Comparison of ENCODE assay signal across 7 cellular contexts in the genomic region with DNA sequence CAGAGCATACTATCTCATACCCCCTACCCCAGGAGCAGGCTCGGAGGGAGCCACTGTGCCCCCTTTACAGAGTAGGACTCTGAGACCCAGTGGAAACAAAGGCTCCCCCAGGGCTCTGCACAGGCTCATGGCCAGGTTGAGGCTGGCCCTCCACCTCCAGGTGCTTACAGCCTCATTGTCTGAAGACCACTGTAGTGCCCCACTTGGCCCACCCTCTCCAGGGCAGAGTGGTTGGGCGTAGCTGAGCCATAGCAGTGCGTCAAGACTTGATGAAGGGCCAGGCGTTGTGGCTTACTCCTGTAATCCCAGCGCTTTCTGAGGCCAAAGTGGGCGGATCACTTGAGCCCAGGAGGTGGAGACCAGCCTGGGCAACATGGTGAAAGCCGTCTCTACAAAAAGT. TPM values are rescaled to one million over a fixed set of nuclear protein-coding genes. Genes with fewer than 3 reads are reported as not detected.
A peak's percentile ranks its signal among the peaks of the same experiment; 100 is the strongest.
DNase-seq lines count a peak whose midpoint lies in the region; ATAC-seq and TF ChIP-seq lines count a peak whose summit lies in the region.

No MANE protein-coding gene starts in this region.

- no peak overlapping the region for H3K27ac Mint-ChIP-seq in HFFc6
- no peak overlapping the region for H3K27ac Mint-ChIP-seq in activated T-helper 17 cell treated with anti-CD3 and anti-CD28 coated beads, Interleukin-2, amount 50 U/mL, for 72 hours
- peak overlapping the region; percentile 5 for H3K27ac Mint-ChIP-seq in stimulated activated naive B cell treated with anti-CD40 and anti-IgM and Interleukin-4, amounts not matched to agents 10 μg/mL and 1 μg/mL and 100 μg/mL, for 72 hours

- H3K36me3 ChIP-seq in heart left ventricle = peaks cover 0 to 75% (median 34%) of the 10 kb centered on the region in 9 donors

- peak overlapping the region in 4 of 12 donors; percentile 47 to 100 (median 86) for H3K27ac ChIP-seq in heart left ventricle

- H3K9me3 Mint-ChIP-seq in HFFc6 = peaks cover 8% of the 10 kb centered on the region
- H3K9me3 Mint-ChIP-seq in activated T-helper 17 cell treated with anti-CD3 and anti-CD28 coated beads, Interleukin-2, amount 50 U/mL, for 72 hours = no peaks in the 10 kb centered on the region
- H3K9me3 Mint-ChIP-seq in stimulated activated naive B cell treated with anti-CD40 and anti-IgM and Interleukin-4, amounts not matched to agents 10 μg/mL and 1 μg/mL and 100 μg/mL, for 72 hours = peaks cover 0 to 1% of the 10 kb centered on the region in 2 donors

- H3K27me3 ChIP-seq in heart left ventricle = no peaks in the 10 kb centered on the region

- H3K4me1 ChIP-seq in heart left ventricle = peaks cover 5 to 72% (median 30%) of the 10 kb centered on the region in 12 donors

- H3K4me3 Mint-ChIP-seq in HFFc6 = peak overlapping the region; percentile 17; the same call in 1 of the 2 replicates
- peak overlapping the region; percentile 86 for H3K4me3 Mint-ChIP-seq in activated T-helper 17 cell treated with anti-CD3 and anti-CD28 coated beads, Interleukin-2, amount 50 U/mL, for 72 hours
- no peak overlapping the region for H3K4me3 Mint-ChIP-seq in stimulated activated naive B cell treated with anti-CD40 and anti-IgM and Interleukin-4, amounts not matched to agents 10 μg/mL and 1 μg/mL and 100 μg/mL, for 72 hours

- TF ChIP-seq POLR2A in heart left ventricle (IDR thresholded peaks at IDR 0.05) = no peak

- DNase-seq in HFFc6 (no peak), heart left ventricle (peak in 3 of 5 donors; percentile 53 to 67 (median 67)), retina (no peak)
- no peak for DNase-seq in stimulated activated naive B cell treated with anti-CD40 and anti-IgM and Interleukin-4, amounts not matched to agents 10 μg/mL and 1 μg/mL and 100 μg/mL, for 72 hours

- no peak for ATAC-seq in activated T-helper 17 cell treated with anti-CD3 and anti-CD28 coated beads, Interleukin-2, amount 50 U/mL, for 72 hours (replicated peaks)
- ATAC-seq in heart left ventricle = no peak
- no peak for ATAC-seq in stimulated activated naive B cell treated with anti-CD40 and anti-IgM and Interleukin-4, amounts not matched to agents 10 μg/mL and 1 μg/mL and 100 μg/mL, for 72 hours (replicated peaks)
- no peak for ATAC-seq in GM19395 (IDR thresholded peaks at IDR 0.05; ENCODE audit: unreplicated experiment)
- no peak for ATAC-seq in GM21723 (IDR thresholded peaks at IDR 0.05; ENCODE audit: unreplicated experiment)

- peaks cover 6% of the 10 kb centered on the region for H3K27me3 Mint-ChIP-seq in HFFc6 (ENCODE audit: insufficient read depth)
- H3K27me3 Mint-ChIP-seq in activated T-helper 17 cell treated with anti-CD3 and anti-CD28 coated beads, Interleukin-2, amount 50 U/mL, for 72 hours = no peaks in the 10 kb centered on the region
- no peaks in the 10 kb centered on the region for H3K27me3 Mint-ChIP-seq in stimulated activated naive B cell treated with anti-CD40 and anti-IgM and Interleukin-4, amounts not matched to agents 10 μg/mL and 1 μg/mL and 100 μg/mL, for 72 hours

- 82 to 89% (median 87%) methylated on average over 4 to 7 of the region's 7 CpGs for WGBS in heart left ventricle, 4 donors

- H3K36me3 Mint-ChIP-seq in HFFc6 (ENCODE audit: low read depth) = peaks cover 36% of the 10 kb centered on the region
- peaks cover 91% of the 10 kb centered on the region for H3K36me3 Mint-ChIP-seq in activated T-helper 17 cell treated with anti-CD3 and anti-CD28 coated beads, Interleukin-2, amount 50 U/mL, for 72 hours (ENCODE audit: low read depth)
- H3K36me3 Mint-ChIP-seq in stimulated activated naive B cell treated with anti-CD40 and anti-IgM and Interleukin-4, amounts not matched to agents 10 μg/mL and 1 μg/mL and 100 μg/mL, for 72 hours = peaks cover 45 to 54% of the 10 kb centered on the region in 2 donors

- peak overlapping the region in 5 of 12 donors; percentile 70 to 89 (median 87) for H3K4me3 ChIP-seq in heart left ventricle

- H3K9me3 ChIP-seq in heart left ventricle = peaks cover 0 to 7% (median 4%) of the 10 kb centered on the region in 12 donors

- intact Hi-C loops in heart left ventricle (cut with DNase I) = no loop called here

- TF ChIP-seq CTCF in HFFc6 (IDR thresholded peaks at IDR 0.05) (no peak), heart left ventricle (IDR thresholded peaks at IDR 0.05) (no peak)

- H3K4me1 Mint-ChIP-seq in HFFc6 (ENCODE audit: low read depth) = peaks cover 34% of the 10 kb centered on the region
- H3K4me1 Mint-ChIP-seq in activated T-helper 17 cell treated with anti-CD3 and anti-CD28 coated beads, Interleukin-2, amount 50 U/mL, for 72 hours = peaks cover 23% of the 10 kb centered on the region
- peaks cover 34 to 61% of the 10 kb centered on the region in 2 donors for H3K4me1 Mint-ChIP-seq in stimulated activated naive B cell treated with anti-CD40 and anti-IgM and Interleukin-4, amounts not matched to agents 10 μg/mL and 1 μg/mL and 100 μg/mL, for 72 hours

RNA-seq across cellular contexts. Expression of gene ANKRD13D, which starts 1.7 kb away (rescaled TPM):
- 10 to 100 TPM; 24.7 to 34.6 (median 26.4) TPM for total RNA-seq in HFFc6 (2021; fragmentation: NEBNext Ultra II Directional; extraction: Animal tissue kit (Norgen Biotek cat#: 25700))
- 100 to 1,000 TPM; 102 to 137 TPM for total RNA-seq in activated T-helper 17 cell treated with anti-CD3 and anti-CD28 coated beads, Interleukin-2, amount 50 U/mL, for 72 hours
- 10 to 100 TPM in 6 of 9 donors, 1 to 10 TPM in 3; 7.6 to 43.6 (median 12.8) TPM for total RNA-seq in heart left ventricle
- 10 to 100 TPM; 12.3 to 17.6 TPM for polyA plus RNA-seq in heart left ventricle

RNA-seq across cellular contexts. Expression of gene SSH3, which starts 12.5 kb away (rescaled TPM):
- 10 to 100 TPM; 17.0 to 28.7 (median 22.6) TPM for total RNA-seq in HFFc6 (2021; fragmentation: NEBNext Ultra II Directional; extraction: Animal tissue kit (Norgen Biotek cat#: 25700))
- total RNA-seq in activated T-helper 17 cell treated with anti-CD3 and anti-CD28 coated beads, Interleukin-2, amount 50 U/mL, for 72 hours = 10 to 100 TPM; 15.8 to 22.0 TPM
- total RNA-seq in heart left ventricle = 10 to 100 TPM; 10.8 to 23.9 (median 16.8) TPM
- polyA plus RNA-seq in heart left ventricle = 1 to 10 TPM; 8.1 to 9.4 TPM

RNA-seq across cellular contexts. Expression of gene GRK2, which starts 24.5 kb away (rescaled TPM):
- total RNA-seq in HFFc6 (2021; fragmentation: NEBNext Ultra II Directional; extraction: Animal tissue kit (Norgen Biotek cat#: 25700)) = 10 to 100 TPM; 26.2 to 35.5 (median 32.1) TPM
- total RNA-seq in activated T-helper 17 cell treated with anti-CD3 and anti-CD28 coated beads, Interleukin-2, amount 50 U/mL, for 72 hours = 100 to 1,000 TPM; 197 to 265 TPM
- total RNA-seq in heart left ventricle = 100 to 1,000 TPM in 1 of 9 donors, 10 to 100 TPM in 8; 40.1 to 107 (median 49.6) TPM
- 10 to 100 TPM; 55.6 to 63.8 TPM for polyA plus RNA-seq in heart left ventricle

Comparison
In these comparisons a context has a peak if more than half of its experiments do, and no peak if none do; other contexts are left out.
1. DNase-seq: peak in heart left ventricle (3 of 5); none in HFFc6 (single experiment), stimulated activated naive B cell treated with anti-CD40 and anti-IgM and Interleukin-4, amounts not matched to agents 10 μg/mL and 1 μg/mL and 100 μg/mL, for 72 hours (single experiment) and retina (single experiment).
2. H3K4me3 Mint-ChIP-seq: peak in HFFc6 (single experiment) and activated T-helper 17 cell treated with anti-CD3 and anti-CD28 coated beads, Interleukin-2, amount 50 U/mL, for 72 hours (single experiment); none in stimulated activated naive B cell treated with anti-CD40 and anti-IgM and Interleukin-4, amounts not matched to agents 10 μg/mL and 1 μg/mL and 100 μg/mL, for 72 hours (0 of 2).